ENCODE assay signal across 1 cellular context in the genomic region with DNA sequence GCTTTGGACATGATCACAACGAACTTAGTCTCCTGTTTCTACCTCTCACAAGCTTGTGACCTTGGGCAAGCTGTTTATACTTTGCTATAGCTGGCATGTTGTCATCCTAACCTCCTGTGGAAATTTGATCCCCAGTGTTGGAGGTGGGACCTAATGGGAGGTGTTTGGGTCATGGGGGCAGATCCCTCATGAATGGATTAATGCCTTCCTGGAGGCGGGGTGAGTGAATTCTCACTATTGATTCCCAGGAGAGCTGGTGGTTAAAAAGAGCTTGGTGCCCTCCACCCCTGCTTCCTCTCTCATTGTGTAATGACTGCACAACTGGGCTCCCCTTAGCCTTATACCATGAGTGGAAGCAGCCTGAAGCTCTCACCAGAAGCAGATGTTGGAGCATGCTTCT.
TF ChIP-seq lines count a peak whose summit lies in the region.

No MANE protein-coding gene starts in this region.

TF ChIP-seq in H1, 55 proteins besides CTCF, POLR2A, EP300 and RAD21:
- no peak for TF ChIP-seq ASH2L (IDR thresholded peaks at IDR 0.05; ENCODE audit: low read length)
- no peak for TF ChIP-seq CREB1 (IDR thresholded peaks at IDR 0.05)
- no peak for TF ChIP-seq CBX8 (IDR thresholded peaks at IDR 0.05; ENCODE audit: borderline replicate concordance, low read depth, low read length)
- no peak for TF ChIP-seq NRF1 (IDR thresholded peaks at IDR 0.05; ENCODE audit: low read depth, low read length)
- TF ChIP-seq POU5F1 (IDR thresholded peaks at IDR 0.05; ENCODE audit: low read depth, low read length): no peak
- no peak for TF ChIP-seq TCF12 (IDR thresholded peaks at IDR 0.05; ENCODE audit: low read depth, low read length)
- TF ChIP-seq CHD1 (IDR thresholded peaks at IDR 0.05; ENCODE audit: low read depth, low read length): no peak
- TF ChIP-seq, protein P1, sequence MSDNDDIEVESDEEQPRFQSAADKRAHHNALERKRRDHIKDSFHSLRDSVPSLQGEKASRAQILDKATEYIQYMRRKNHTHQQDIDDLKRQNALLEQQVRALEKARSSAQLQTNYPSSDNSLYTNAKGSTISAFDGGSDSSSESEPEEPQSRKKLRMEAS (IDR thresholded peaks at IDR 0.05): no peak
- no peak for TF ChIP-seq SRF (IDR thresholded peaks at IDR 0.05; ENCODE audit: low read depth, low read length)
- TF ChIP-seq, protein P2, sequence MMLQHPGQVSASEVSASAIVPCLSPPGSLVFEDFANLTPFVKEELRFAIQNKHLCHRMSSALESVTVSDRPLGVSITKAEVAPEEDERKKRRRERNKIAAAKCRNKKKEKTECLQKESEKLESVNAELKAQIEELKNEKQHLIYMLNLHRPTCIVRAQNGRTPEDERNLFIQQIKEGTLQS (IDR thresholded peaks at IDR 0.05; ENCODE audit: insufficient read depth, low read depth, low read length): no peak
- TF ChIP-seq, protein P3, sequence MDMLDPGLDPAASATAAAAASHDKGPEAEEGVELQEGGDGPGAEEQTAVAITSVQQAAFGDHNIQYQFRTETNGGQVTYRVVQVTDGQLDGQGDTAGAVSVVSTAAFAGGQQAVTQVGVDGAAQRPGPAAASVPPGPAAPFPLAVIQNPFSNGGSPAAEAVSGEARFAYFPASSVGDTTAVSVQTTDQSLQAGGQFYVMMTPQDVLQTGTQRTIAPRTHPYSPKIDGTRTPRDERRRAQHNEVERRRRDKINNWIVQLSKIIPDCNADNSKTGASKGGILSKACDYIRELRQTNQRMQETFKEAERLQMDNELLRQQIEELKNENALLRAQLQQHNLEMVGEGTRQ (IDR thresholded peaks at IDR 0.05; ENCODE audit: low read length): no peak
- TF ChIP-seq CHD2 (IDR thresholded peaks at IDR 0.05; ENCODE audit: low read length): no peak
- no peak for TF ChIP-seq PHF8 (conservative IDR thresholded peaks at IDR 0.05; ENCODE audit: low read depth, low read length)
- no peak for TF ChIP-seq RNF2 (IDR thresholded peaks at IDR 0.05; ENCODE audit: borderline replicate concordance, low read depth, low read length, missing control alignments, poor library complexity, severe bottlenecking)
- no peak for TF ChIP-seq SP1 (IDR thresholded peaks at IDR 0.05; ENCODE audit: low read depth, low read length)
- TF ChIP-seq FOSL1 (IDR thresholded peaks at IDR 0.05; ENCODE audit: insufficient read depth, low read depth, low read length): no peak
- no peak for TF ChIP-seq KDM4A (IDR thresholded peaks at IDR 0.05; ENCODE audit: low read depth, low read length, severe bottlenecking)
- no peak for TF ChIP-seq RBBP5 (IDR thresholded peaks at IDR 0.05; ENCODE audit: borderline replicate concordance, low read depth, low read length)
